Comparison of ENCODE assay signal across 10 cellular contexts in the genomic region with DNA sequence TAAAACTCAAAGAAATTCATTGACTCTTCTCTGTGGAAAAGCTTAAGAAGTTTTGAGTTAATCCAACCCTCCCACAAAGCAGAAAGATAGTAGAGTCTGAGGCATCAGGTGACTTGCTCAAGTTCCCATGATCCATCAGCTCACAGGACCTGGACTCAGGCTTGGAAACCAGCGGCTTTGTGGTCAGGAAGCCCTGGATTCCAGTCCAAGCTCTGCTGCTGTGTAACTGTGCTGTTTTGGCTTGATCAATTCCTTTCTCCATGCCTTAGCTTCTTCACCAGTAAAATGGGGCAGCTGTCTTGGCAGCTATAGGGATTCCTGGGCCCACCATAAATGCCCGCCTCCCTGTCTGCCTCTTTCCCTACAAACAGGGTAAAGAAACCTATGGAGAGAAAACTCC.
DNase-seq lines count a peak whose midpoint lies in the region; ATAC-seq, FAIRE-seq and TF ChIP-seq lines count a peak whose summit lies in the region.
"Had no signal": no experiment of that assay in that cellular context is flagged by ENCODE, and none has a peak within 500 bp of the region (broad histone marks: within the 10 kb centered on the region; RNA-seq: fewer than 3 reads in every experiment).

No MANE protein-coding gene starts in this region.

- no peaks in the 10 kb centered on the region for H3K79me2 ChIP-seq in endothelial cell of umbilical vein (ENCODE audit: control insufficient read depth, insufficient read depth, low read length)

- H3K27ac ChIP-seq in SJSA1 (peak overlapping the region; percentile 86), endothelial cell of umbilical vein (ENCODE audit: insufficient read depth, low read depth, low read length) (no peak overlapping the region), gastrocnemius medialis (peak overlapping the region; percentile 43 to 69 (median 60)), aorta (ENCODE audit: low read depth in 1 of 2, low read length in 2 of 2) (no peak overlapping the region)
- H3K27ac ChIP-seq: cardiac muscle cell had no signal

- H3K4me3 ChIP-seq in GM08714 (ENCODE audit: low read length) (peak overlapping the region; percentile 20; the same call in 1 of the 2 replicates), SJSA1 (no peak overlapping the region), endothelial cell of umbilical vein (replicated peaks in 1 of 3; ENCODE audit: insufficient read depth in 1 of 3, low read depth in 1 of 3, low read length in 3 of 3) (no peak overlapping the region), gastrocnemius medialis (peak overlapping the region in 3 of 4 donors; percentile 10 to 49 (median 38)), aorta (ENCODE audit: low read length in 2 of 2) (no peak overlapping the region)
- H3K4me3 ChIP-seq: cardiac muscle cell had no signal

- TF ChIP-seq POLR2A in endothelial cell of umbilical vein (IDR thresholded peaks at IDR 0.05; ENCODE audit: low read depth, low read length) = no peak
- TF ChIP-seq POLR2A in gastrocnemius medialis (IDR thresholded peaks at IDR 0.05) = no peak

- H3K27me3 ChIP-seq in SJSA1 (replicated peaks) (no peaks in the 10 kb centered on the region), endothelial cell of umbilical vein (ENCODE audit: control insufficient read depth in 2 of 2, insufficient read depth in 2 of 2, low read length in 2 of 2) (no peaks in the 10 kb centered on the region), gastrocnemius medialis (no peaks in the 10 kb centered on the region), aorta (ENCODE audit: control insufficient read depth in 1 of 2, insufficient read depth in 2 of 2, low read length in 1 of 2) (no peaks in the 10 kb centered on the region)
- H3K27me3 ChIP-seq: cardiac muscle cell had no signal

- DNase-seq in SJSA1 (ENCODE audit: low read depth in 1 of 2, low spot score in 2 of 2) (no peak), endothelial cell of umbilical vein (ENCODE audit: low read depth, low spot score) (no peak), gastrocnemius medialis (no peak), hepatic stellate cell (ENCODE audit: low spot score) (no peak), aorta (no peak), SHP77 treated with DMSO at 0.1 percent for 48 hours (lab: John Stamatoyannopoulos, UW) (no peak), DMS153 treated with DMSO at 0.1 percent for 48 hours (lab: John Stamatoyannopoulos, UW; ENCODE audit: unreplicated experiment) (no peak)

- H3K9me1 ChIP-seq in endothelial cell of umbilical vein (replicated peaks; ENCODE audit: control insufficient read depth, extremely low read depth, insufficient read depth, low read length) = no peaks in the 10 kb centered on the region

- peaks cover 78% of the 10 kb centered on the region for H3K4me1 ChIP-seq in SJSA1 (replicated peaks)
- H3K4me1 ChIP-seq in endothelial cell of umbilical vein (ENCODE audit: control insufficient read depth, extremely low read depth, insufficient read depth, low read length) = peaks cover 7% of the 10 kb centered on the region
- H3K4me1 ChIP-seq in gastrocnemius medialis = peaks cover 13 to 26% of the 10 kb centered on the region in 2 donors
- H3K4me1 ChIP-seq in aorta (ENCODE audit: control insufficient read depth in 1 of 2, insufficient read depth in 2 of 2, low read length in 2 of 2) = no peaks in the 10 kb centered on the region

- BruUV-seq in endothelial cell of umbilical vein (replicated peaks; lab: Mats Ljungman, UMichigan) = no TSS peak

- H3K36me3 ChIP-seq in SJSA1 (no peaks in the 10 kb centered on the region), endothelial cell of umbilical vein (ENCODE audit: control insufficient read depth in 2 of 2, extremely low read depth in 1 of 2, insufficient read depth in 2 of 2, low read length in 2 of 2) (no peaks in the 10 kb centered on the region), gastrocnemius medialis (no peaks in the 10 kb centered on the region), aorta (ENCODE audit: control insufficient read depth in 1 of 2, insufficient read depth in 2 of 2, low read length in 1 of 2) (no peaks in the 10 kb centered on the region)
- H3K36me3 ChIP-seq: cardiac muscle cell had no signal

- FAIRE-seq in endothelial cell of umbilical vein (lab: Jason Lieb, UNC) = no peak

- H2AFZ ChIP-seq in endothelial cell of umbilical vein (ENCODE audit: low read depth, low read length) = peak overlapping the region; percentile 45

- H3K9me3 ChIP-seq in SJSA1 (replicated peaks) (no peaks in the 10 kb centered on the region), endothelial cell of umbilical vein (replicated peaks; ENCODE audit: control insufficient read depth, insufficient read depth, low read length) (no peaks in the 10 kb centered on the region), gastrocnemius medialis (no peaks in the 10 kb centered on the region), aorta (ENCODE audit: control insufficient read depth, low read length) (no peaks in the 10 kb centered on the region)

- TF ChIP-seq CTCF in endothelial cell of umbilical vein (IDR thresholded peaks at IDR 0.05; ENCODE audit: extremely low read depth in 1 of 2, insufficient read depth in 1 of 2, low read depth in 1 of 2, low read length in 2 of 2) = no peak
- TF ChIP-seq CTCF in gastrocnemius medialis (IDR thresholded peaks at IDR 0.05 in 4 of 5, conservative IDR thresholded peaks at IDR 0.05 in 1 of 5) = no peak

- 95 to 98% methylated on average over 2 of the region's 2 CpGs for WGBS in aorta, 2 donors

- H3K9ac ChIP-seq in endothelial cell of umbilical vein (replicated peaks; ENCODE audit: extremely low read depth, insufficient read depth, low read length) = no peak overlapping the region

- H3K4me2 ChIP-seq in endothelial cell of umbilical vein (ENCODE audit: insufficient read depth, low read length) = no peak overlapping the region

- POLR2A ChIA-PET in endothelial cell of umbilical vein (lab: Charles Lee) = no interaction called here

- intact Hi-C loops in endothelial cell of umbilical vein (cut with micrococcal nuclease) (no loop called here), gastrocnemius medialis (cut with DNase I; ENCODE audit: low total_unique reads) (no loop called here), aorta (cut with DNase I) (no loop called here)

- in situ Hi-C loops in gastrocnemius medialis (cut with MboI; ENCODE audit: low sequenced_read_pairs in 4 of 4) = no loop called here

- dilution Hi-C loops in endothelial cell of umbilical vein (cut with MboI; ENCODE audit: extremely low pct_ligation_motif_present, low sequenced_read_pairs) = no loop called here

- CTCF ChIA-PET in endothelial cell of umbilical vein (lab: Charles Lee) = interaction anchor here (1.5 kb wide), 1 partner anchor 25 kb away, joined by 5 read pairs; no protein-coding TSS in a partner anchor

- ATAC-seq in gastrocnemius medialis (peak in 1 of 2 donors; percentile 40), aorta (ENCODE audit: low FRiP score) (no peak)
- ATAC-seq: WTC11 had no signal

- H4K20me1 ChIP-seq in endothelial cell of umbilical vein (replicated peaks; ENCODE audit: control insufficient read depth, extremely low read depth, insufficient read depth, low read length) = no peaks in the 10 kb centered on the region

TF ChIP-seq in endothelial cell of umbilical vein, 7 proteins besides CTCF, POLR2A, EP300 and RAD21:
- no peak for TF ChIP-seq EZH2 (IDR thresholded peaks at IDR 0.05; ENCODE audit: borderline replicate concordance, low read depth, low read length, severe bottlenecking)
- no peak for TF ChIP-seq JUN (IDR thresholded peaks at IDR 0.05; ENCODE audit: borderline replicate concordance, insufficient read depth, insufficient read length, low read depth)
- no peak for TF ChIP-seq FOS (IDR thresholded peaks at IDR 0.05; ENCODE audit: borderline replicate concordance, insufficient read depth, low read length)
- TF ChIP-seq MYC (IDR thresholded peaks at IDR 0.05; ENCODE audit: low read depth, low read length) = no peak
- no peak for TF ChIP-seq GATA2 (IDR thresholded peaks at IDR 0.05; ENCODE audit: insufficient read depth, insufficient read length, low read depth, low read length)
- TF ChIP-seq POLR2AphosphoS5 (IDR thresholded peaks at IDR 0.05; ENCODE audit: insufficient read depth, low read depth, low read length) = no peak
- TF ChIP-seq MAX (IDR thresholded peaks at IDR 0.05; ENCODE audit: insufficient read depth, insufficient read length) = no peak

Comparison
In these comparisons a context has a peak if more than half of its experiments do, and no peak if none do; other contexts are left out.
1. H3K4me3 ChIP-seq: peak in GM08714 (single experiment) and gastrocnemius medialis (3 of 4); none in SJSA1 (single experiment), endothelial cell of umbilical vein (0 of 3) and aorta (0 of 2).
2. H3K27ac ChIP-seq: peak in SJSA1 (single experiment) and gastrocnemius medialis (4 of 4); none in endothelial cell of umbilical vein (single experiment) and aorta (0 of 2).